In the genomic region with DNA sequence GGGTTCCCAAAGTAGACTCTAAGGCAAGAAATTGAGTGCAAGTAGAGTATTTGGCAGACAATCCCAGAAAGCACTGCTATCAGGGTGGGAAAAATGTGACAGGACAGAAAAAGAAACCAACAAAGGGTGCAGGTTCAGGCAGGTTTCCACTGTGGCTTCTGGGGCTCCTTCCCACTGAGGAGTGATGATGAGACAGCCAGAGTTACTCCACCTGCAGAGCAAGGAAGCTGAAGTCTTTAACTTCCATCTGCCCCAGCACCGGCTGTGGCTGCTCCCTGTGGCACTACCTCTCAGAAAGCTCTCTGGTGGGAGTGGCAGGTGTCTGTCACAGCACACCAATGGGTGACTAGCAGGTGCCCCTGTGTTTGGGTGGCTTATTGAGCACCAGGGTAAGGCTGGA, we compare ENCODE assay signal across 34 cellular contexts. TPM values are rescaled to one million over a fixed set of nuclear protein-coding genes. Genes with fewer than 3 reads are reported as not detected.
"Had no signal": no experiment of that assay in that cellular context is flagged by ENCODE, and none has a peak within 500 bp of the region (broad histone marks: within the 10 kb centered on the region; RNA-seq: fewer than 3 reads in every experiment).

No MANE protein-coding gene starts in this region.

- ATAC-seq: activated CD8-positive, alpha-beta T cell treated with anti-CD3 and anti-CD28 coated beads for 36 hours; activated naive CD4-positive, alpha-beta T cell treated with anti-CD3 and anti-CD28 coated beads, Interleukin-2, amount 50 U/mL, for 72 hours; activated T-cell treated with anti-CD3 and anti-CD28 coated beads, Interleukin-2, amount 50 U/mL, for 72 hours; activated T-helper 17 cell treated with anti-CD3 and anti-CD28 coated beads, Interleukin-2, amount 50 U/mL, for 72 hours; PC-3 had no signal

- H3K27ac ChIP-seq: brain microvascular endothelial cell, cardiac muscle cell, Peyer's patch, SJSA1 had no signal

- H3K4me2 ChIP-seq: SK-N-SH had no signal

- H3K27me3 ChIP-seq: brain microvascular endothelial cell, cardiac muscle cell, Peyer's patch, SJSA1 had no signal

- H3K9ac ChIP-seq: SK-N-SH had no signal

- H3K4me3 ChIP-seq: cardiac muscle cell, Peyer's patch, SJSA1 had no signal

- H3K27me3 Mint-ChIP-seq: activated CD4-positive, alpha-beta T cell treated with anti-CD3 and anti-CD28 coated beads, Interleukin-2, amount 10 ng/mL, durations not matched to agents 24 days and 14 days; activated T-helper 17 cell treated with anti-CD3 and anti-CD28 coated beads, Interleukin-2, amount 50 U/mL, for 72 hours; central memory CD8-positive, alpha-beta T cell had no signal

- H3K4me1 ChIP-seq: Peyer's patch had no signal

- H3K36me3 ChIP-seq: brain microvascular endothelial cell, cardiac muscle cell, Peyer's patch, SJSA1 had no signal

- H3K9me3 Mint-ChIP-seq: activated CD4-positive, alpha-beta T cell treated with anti-CD3 and anti-CD28 coated beads, Interleukin-2, amount 10 ng/mL, durations not matched to agents 24 days and 14 days; activated CD8-positive, alpha-beta T cell treated with anti-CD3 and anti-CD28 coated beads for 36 hours; activated T-cell treated with anti-CD3 and anti-CD28 coated beads, Interleukin-2, amount 50 U/mL, for 72 hours; activated T-helper 17 cell treated with anti-CD3 and anti-CD28 coated beads, Interleukin-2, amount 50 U/mL, for 72 hours; central memory CD8-positive, alpha-beta T cell; IgD-negative memory B cell had no signal

- DNase-seq: activated CD4-positive, alpha-beta T cell treated with anti-CD3 and anti-CD28 coated beads, Interleukin-2, amount 10 ng/mL, durations not matched to agents 24 days and 14 days; activated CD4-positive, alpha-beta T cell treated with anti-CD3 and anti-CD28 coated beads, Interleukin-2, amount 50 U/mL, for 4 hours; activated CD8-positive, alpha-beta T cell treated with anti-CD3 and anti-CD28 coated beads for 36 hours; activated effector memory CD4-positive, alpha-beta T cell treated with anti-CD3 and anti-CD28 coated beads, Interleukin-2, amount 50 U/mL, for 16 hours; activated naive CD4-positive, alpha-beta T cell; activated T-cell treated with anti-CD3 and anti-CD28 coated beads, Interleukin-2, amount 50 U/mL, for 1 hour; activated T-cell treated with anti-CD3 and anti-CD28 coated beads, Interleukin-2, amount 50 U/mL, for 72 hours; amniotic stem cell; aorta; brain microvascular endothelial cell; KG1; NCI-H1092 treated with DMSO at 0.1 percent for 48 hours; NCI-H1417; NCI-H187 treated with DMSO at 0.1 percent for 48 hours; NCI-H2081; NCI-H2171 treated with DMSO at 0.1 percent for 48 hours; NCI-H226; NCI-H446 treated with DMSO at 0.1 percent for 48 hours; NCI-H524; NCI-H69; NCI-H82; NK-92 treated with Interleukin-12 subunit alpha and Interleukin-12 subunit beta, amount 100 ng/mL, for 24 hours; PC-3; Peyer's patch; RPMI8226; SHP77 treated with DMSO at 0.1 percent for 48 hours; SK-N-SH had no signal

- H3K27ac Mint-ChIP-seq: activated CD4-positive, alpha-beta T cell treated with anti-CD3 and anti-CD28 coated beads, Interleukin-2, amount 10 ng/mL, durations not matched to agents 24 days and 14 days; activated CD8-positive, alpha-beta T cell treated with anti-CD3 and anti-CD28 coated beads for 36 hours; activated naive CD4-positive, alpha-beta T cell treated with anti-CD3 and anti-CD28 coated beads, Interleukin-2, amount 50 U/mL, for 72 hours; activated T-cell treated with anti-CD3 and anti-CD28 coated beads, Interleukin-2, amount 50 U/mL, for 72 hours; activated T-helper 17 cell treated with anti-CD3 and anti-CD28 coated beads, Interleukin-2, amount 50 U/mL, for 72 hours; IgD-negative memory B cell had no signal

- H3K4me3 Mint-ChIP-seq: activated CD4-positive, alpha-beta T cell treated with anti-CD3 and anti-CD28 coated beads, Interleukin-2, amount 10 ng/mL, durations not matched to agents 24 days and 14 days; activated CD8-positive, alpha-beta T cell treated with anti-CD3 and anti-CD28 coated beads for 36 hours; activated T-cell treated with anti-CD3 and anti-CD28 coated beads, Interleukin-2, amount 50 U/mL, for 72 hours; activated T-helper 17 cell treated with anti-CD3 and anti-CD28 coated beads, Interleukin-2, amount 50 U/mL, for 72 hours; central memory CD8-positive, alpha-beta T cell; IgD-negative memory B cell had no signal

- H3K36me3 Mint-ChIP-seq: IgD-negative memory B cell had no signal

- H3K9me3 ChIP-seq: Peyer's patch, SJSA1, SK-N-SH had no signal

RNA-seq across cellular contexts. Expression of a gene that starts 37.6 kb away (rescaled TPM):
- total RNA-seq: LHCN-M2 had no signal
- polyA plus RNA-seq: SK-N-SH had no signal
